9 cellular contexts compared by ENCODE assay signal in genomic region chr20:24917797-24918578, GRCh38. TPM values are rescaled to one million over a fixed set of nuclear protein-coding genes. Genes with fewer than 3 reads are reported as not detected.
DNase-seq lines count a peak whose midpoint lies in the region; ATAC-seq and TF ChIP-seq lines count a peak whose summit lies in the region.
"Had no signal": no experiment of that assay in that cellular context is flagged by ENCODE, and none has a peak within 500 bp of the region (broad histone marks: within the 10 kb centered on the region; RNA-seq: fewer than 3 reads in every experiment).

No MANE protein-coding gene starts in this region.

- DNase-seq in activated gamma-delta T cell treated with Interleukin-2 at 50 U/mL for 16 hours (peak; percentile 36), activated gamma-delta T cell (lab: John Stamatoyannopoulos, UW) (no peak), Peyer's patch (peak; percentile 30 to 73 (median 70)), glomerular visceral epithelial cell (ENCODE audit: extremely low spot score) (peak; percentile 67), ovary (peak; percentile 30 to 81 (median 61)), uterus (peak; percentile 26 to 43)
- DNase-seq in activated naive CD4-positive, alpha-beta T cell treated with anti-CD3 and anti-CD28 coated beads, Interleukin-2, amount 50 U/mL, for 72 hours (ENCODE audit: low spot score in 2 of 2), result peak in 1 of 2 donors; percentile 57

- H3K27me3 ChIP-seq in Peyer's patch (no peaks in the 10 kb centered on the region), ovary (no peaks in the 10 kb centered on the region), uterus (no peaks in the 10 kb centered on the region)

- H3K27ac ChIP-seq in Peyer's patch (no peak overlapping the region), ovary (no peak overlapping the region), uterus (no peak overlapping the region)

- no peak for TF ChIP-seq EP300 in Ishikawa (IDR thresholded peaks at IDR 0.05; ENCODE audit: borderline replicate concordance)
- no peak for TF ChIP-seq EP300 in ovary (IDR thresholded peaks at IDR 0.05)

- peaks cover 0 to 4% of the 10 kb centered on the region in 2 donors for H3K9me3 Mint-ChIP-seq in activated naive CD4-positive, alpha-beta T cell treated with anti-CD3 and anti-CD28 coated beads, Interleukin-2, amount 50 U/mL, for 72 hours
- H3K9me3 Mint-ChIP-seq: memory B cell had no signal

- peak overlapping the region in 1 of 4 donors; percentile 15 for H3K4me3 ChIP-seq in Peyer's patch
- H3K4me3 ChIP-seq in ovary, result no peak overlapping the region
- H3K4me3 ChIP-seq in uterus, result no peak overlapping the region

- peaks cover 0 to 4% (median 0%) of the 10 kb centered on the region in 4 donors for H3K4me1 ChIP-seq in Peyer's patch
- H3K4me1 ChIP-seq in ovary (ENCODE audit: insufficient read depth), result peaks cover 15% of the 10 kb centered on the region
- H3K4me1 ChIP-seq in uterus, result no peaks in the 10 kb centered on the region

- intact Hi-C loops in ovary (cut with DNase I) (no loop called here), uterus (cut with DNase I; ENCODE audit: low total_unique reads) (no loop called here)

- H3K36me3 Mint-ChIP-seq in activated naive CD4-positive, alpha-beta T cell treated with anti-CD3 and anti-CD28 coated beads, Interleukin-2, amount 50 U/mL, for 72 hours, result peaks cover 5 to 9% of the 10 kb centered on the region in 2 donors
- H3K36me3 Mint-ChIP-seq: memory B cell had no signal

- H3K27ac Mint-ChIP-seq in activated naive CD4-positive, alpha-beta T cell treated with anti-CD3 and anti-CD28 coated beads, Interleukin-2, amount 50 U/mL, for 72 hours, result no peak overlapping the region
- H3K27ac Mint-ChIP-seq: memory B cell had no signal

- TF ChIP-seq POLR2A in Peyer's patch (IDR thresholded peaks at IDR 0.05) (no peak), ovary (IDR thresholded peaks at IDR 0.05) (no peak), uterus (IDR thresholded peaks at IDR 0.05) (no peak)

- ATAC-seq in activated naive CD4-positive, alpha-beta T cell treated with anti-CD3 and anti-CD28 coated beads, Interleukin-2, amount 50 U/mL, for 72 hours, result peak; percentile 79 to 83

- peak; percentile 34 to 77 (median 68) for TF ChIP-seq CTCF in Peyer's patch (IDR thresholded peaks at IDR 0.05)
- TF ChIP-seq CTCF in ovary (IDR thresholded peaks at IDR 0.05), result peak in 2 of 3 donors; percentile 30 to 65
- TF ChIP-seq CTCF in uterus (IDR thresholded peaks at IDR 0.05), result peak; percentile 51 to 79 (median 70)

- H3K36me3 ChIP-seq in Peyer's patch (no peaks in the 10 kb centered on the region), ovary (no peaks in the 10 kb centered on the region), uterus (no peaks in the 10 kb centered on the region)

- peak; percentile 97 for TF ChIP-seq RAD21 in Ishikawa (IDR thresholded peaks at IDR 0.05; ENCODE audit: low read depth)

- 25 to 33% (median 26%) methylated on average over 27 to 34 of the region's 34 CpGs for WGBS in ovary, 3 donors

- H3K9me3 ChIP-seq in Peyer's patch, result no peaks in the 10 kb centered on the region
- H3K9me3 ChIP-seq in ovary, result no peaks in the 10 kb centered on the region
- no peaks in the 10 kb centered on the region for H3K9me3 ChIP-seq in uterus

TF ChIP-seq in Ishikawa, 13 proteins besides CTCF, POLR2A, EP300 and RAD21:
- TF ChIP-seq EGR1 (IDR thresholded peaks at IDR 0.05), result no peak
- no peak for TF ChIP-seq USF1 (IDR thresholded peaks at IDR 0.05)
- TF ChIP-seq, protein P1, sequence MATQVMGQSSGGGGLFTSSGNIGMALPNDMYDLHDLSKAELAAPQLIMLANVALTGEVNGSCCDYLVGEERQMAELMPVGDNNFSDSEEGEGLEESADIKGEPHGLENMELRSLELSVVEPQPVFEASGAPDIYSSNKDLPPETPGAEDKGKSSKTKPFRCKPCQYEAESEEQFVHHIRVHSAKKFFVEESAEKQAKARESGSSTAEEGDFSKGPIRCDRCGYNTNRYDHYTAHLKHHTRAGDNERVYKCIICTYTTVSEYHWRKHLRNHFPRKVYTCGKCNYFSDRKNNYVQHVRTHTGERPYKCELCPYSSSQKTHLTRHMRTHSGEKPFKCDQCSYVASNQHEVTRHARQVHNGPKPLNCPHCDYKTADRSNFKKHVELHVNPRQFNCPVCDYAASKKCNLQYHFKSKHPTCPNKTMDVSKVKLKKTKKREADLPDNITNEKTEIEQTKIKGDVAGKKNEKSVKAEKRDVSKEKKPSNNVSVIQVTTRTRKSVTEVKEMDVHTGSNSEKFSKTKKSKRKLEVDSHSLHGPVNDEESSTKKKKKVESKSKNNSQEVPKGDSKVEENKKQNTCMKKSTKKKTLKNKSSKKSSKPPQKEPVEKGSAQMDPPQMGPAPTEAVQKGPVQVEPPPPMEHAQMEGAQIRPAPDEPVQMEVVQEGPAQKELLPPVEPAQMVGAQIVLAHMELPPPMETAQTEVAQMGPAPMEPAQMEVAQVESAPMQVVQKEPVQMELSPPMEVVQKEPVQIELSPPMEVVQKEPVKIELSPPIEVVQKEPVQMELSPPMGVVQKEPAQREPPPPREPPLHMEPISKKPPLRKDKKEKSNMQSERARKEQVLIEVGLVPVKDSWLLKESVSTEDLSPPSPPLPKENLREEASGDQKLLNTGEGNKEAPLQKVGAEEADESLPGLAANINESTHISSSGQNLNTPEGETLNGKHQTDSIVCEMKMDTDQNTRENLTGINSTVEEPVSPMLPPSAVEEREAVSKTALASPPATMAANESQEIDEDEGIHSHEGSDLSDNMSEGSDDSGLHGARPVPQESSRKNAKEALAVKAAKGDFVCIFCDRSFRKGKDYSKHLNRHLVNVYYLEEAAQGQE (IDR thresholded peaks at IDR 0.05; ENCODE audit: low read depth), result no peak
- no peak for TF ChIP-seq CEBPB (IDR thresholded peaks at IDR 0.05)
- TF ChIP-seq CREB1 (IDR thresholded peaks at IDR 0.05; ENCODE audit: low read depth), result no peak
- TF ChIP-seq NFIC (IDR thresholded peaks at IDR 0.05), result no peak
- TF ChIP-seq TEAD4 (IDR thresholded peaks at IDR 0.05), result no peak
- no peak for TF ChIP-seq TCF12 (IDR thresholded peaks at IDR 0.05; ENCODE audit: low read depth)
- no peak for TF ChIP-seq FOXM1 (IDR thresholded peaks at IDR 0.05; ENCODE audit: borderline replicate concordance, low read depth)
- TF ChIP-seq ZBTB7A (IDR thresholded peaks at IDR 0.05; ENCODE audit: low read depth), result no peak
- TF ChIP-seq TAF1 (IDR thresholded peaks at IDR 0.05; ENCODE audit: low read depth), result no peak
- TF ChIP-seq YY1 (IDR thresholded peaks at IDR 0.05; ENCODE audit: low read depth), result no peak
- TF ChIP-seq MAX (IDR thresholded peaks at IDR 0.05), result no peak

RNA-seq across cellular contexts. Expression of gene CST7, which starts 31.1 kb away (rescaled TPM):
- total RNA-seq in Peyer's patch (1 to 10 TPM in 3 of 4 donors, not detected in 1; 4.2 to 4.7 (median 4.4) TPM), ovary (1 to 10 TPM in 3 of 7 donors, under 1 TPM in 3, not detected in 1; 0.48 to 1.2 (median 0.90) TPM), uterus (1 to 10 TPM in 2 of 4 donors, under 1 TPM in 1, not detected in 1; 0.97 to 1.8 (median 1.2) TPM)
- 10 to 100 TPM; 29.8 to 50.3 TPM for total RNA-seq in activated naive CD4-positive, alpha-beta T cell treated with anti-CD3 and anti-CD28 coated beads, Interleukin-2, amount 50 U/mL, for 72 hours
- polyA plus RNA-seq in ovary, result 1 to 10 TPM; 1.1 to 5.9 TPM

Comparison
In these comparisons a context has a peak if more than half of its experiments do, and no peak if none do; other contexts are left out.
1. RNA of gene CST7, which starts 31.1 kb away (total RNA-seq): 29.8 to 50.3 TPM in activated naive CD4-positive, alpha-beta T cell treated with anti-CD3 and anti-CD28 coated beads, Interleukin-2, amount 50 U/mL, for 72 hours; 4.2 to 4.7 TPM in Peyer's patch, 0.97 to 1.8 TPM in uterus and 0.48 to 1.2 TPM in ovary; every median in the first group is over 4 times any median in the second.
2. Peak in every context shown above with its lines, with median percentiles within 50 percentile points of each other: CTCF ChIP-seq.